In genomic region chr1:230979389-230979716, GRCh38 we compare ENCODE assay signal across 8 cellular contexts. TPM values are rescaled to one million over a fixed set of nuclear protein-coding genes. Genes with fewer than 3 reads are reported as not detected.
DNase-seq lines count a peak whose midpoint lies in the region; ATAC-seq lines count a peak whose summit lies in the region.

No MANE protein-coding gene starts in this region.

- H3K27me3 Mint-ChIP-seq in activated T-cell treated with anti-CD3 and anti-CD28 coated beads, Interleukin-2, amount 50 U/mL, for 72 hours (ENCODE audit: low read depth) = no peaks in the 10 kb centered on the region

- ATAC-seq in GM18519 (IDR thresholded peaks at IDR 0.05; ENCODE audit: low FRiP score, unreplicated experiment) = no peak
- ATAC-seq in activated T-cell treated with anti-CD3 and anti-CD28 coated beads, Interleukin-2, amount 50 U/mL, for 72 hours (replicated peaks in 1 of 2) = no peak

- DNase-seq in AG08396 (ENCODE audit: low spot score) (peak; percentile 12), NCI-H2227 (lab: John Stamatoyannopoulos, UW; ENCODE audit: unreplicated experiment) (no peak)
- no peak for DNase-seq in Jurkat, Clone E6-1 (ENCODE audit: low read depth, low spot score)
- no peak for DNase-seq in activated CD4-positive, CD25-positive, alpha-beta regulatory T cell (lab: John Stamatoyannopoulos, UW)
- DNase-seq in activated T-cell treated with anti-CD3 and anti-CD28 coated beads, Interleukin-2, amount 50 U/mL, for 72 hours = no peak

- H3K4me1 Mint-ChIP-seq in activated T-cell treated with anti-CD3 and anti-CD28 coated beads, Interleukin-2, amount 50 U/mL, for 72 hours (ENCODE audit: low read depth) = peaks cover 28% of the 10 kb centered on the region

- H3K4me1 ChIP-seq in muscle layer of colon (ENCODE audit: insufficient read depth, low read length) = peaks cover 19% of the 10 kb centered on the region

- peak overlapping the region; percentile 71 for H3K4me3 ChIP-seq in Jurkat, Clone E6-1 (ENCODE audit: low read length)
- H3K4me3 ChIP-seq in muscle layer of colon (ENCODE audit: low read depth in 1 of 2, low read length in 2 of 2) = peak overlapping the region; percentile 24 to 92

- no peaks in the 10 kb centered on the region for H3K27me3 ChIP-seq in muscle layer of colon (ENCODE audit: control insufficient read depth in 1 of 2, insufficient read depth in 2 of 2, low read length in 2 of 2)

- no peaks in the 10 kb centered on the region for H3K9me3 ChIP-seq in muscle layer of colon (ENCODE audit: low read length)

- H3K27ac ChIP-seq in cingulate gyrus (ENCODE audit: low read depth, low read length) (peak overlapping the region; percentile 75), muscle layer of colon (ENCODE audit: low read depth, low read length) (peak overlapping the region; percentile 63)

- peak overlapping the region; percentile 58 for H3K9ac ChIP-seq in muscle layer of colon (ENCODE audit: low read length)

- peaks cover 17% of the 10 kb centered on the region for H3K36me3 ChIP-seq in muscle layer of colon (ENCODE audit: insufficient read depth, low read length)

- H3K27ac Mint-ChIP-seq in activated T-cell treated with anti-CD3 and anti-CD28 coated beads, Interleukin-2, amount 50 U/mL, for 72 hours = no peak overlapping the region

- peaks cover 2 to 10% of the 10 kb centered on the region in 2 donors for H3K36me3 Mint-ChIP-seq in activated T-cell treated with anti-CD3 and anti-CD28 coated beads, Interleukin-2, amount 50 U/mL, for 72 hours (ENCODE audit: insufficient read depth in 2 of 2)

- no peak overlapping the region for H3K4me3 Mint-ChIP-seq in activated T-cell treated with anti-CD3 and anti-CD28 coated beads, Interleukin-2, amount 50 U/mL, for 72 hours

- no peaks in the 10 kb centered on the region for H3K9me3 Mint-ChIP-seq in activated T-cell treated with anti-CD3 and anti-CD28 coated beads, Interleukin-2, amount 50 U/mL, for 72 hours

RNA-seq across cellular contexts. Expression of gene ARV1, which starts 0.5 kb away (rescaled TPM):
- 28.4 TPM for polyA plus RNA-seq in Jurkat, Clone E6-1 (2012; ENCODE audit: insufficient read depth, insufficient read length)
- total RNA-seq in activated T-cell treated with anti-CD3 and anti-CD28 coated beads, Interleukin-2, amount 50 U/mL, for 72 hours = 10 to 100 TPM; 16.0 to 23.7 TPM

RNA-seq across cellular contexts. Expression of gene TTC13, which starts 0.7 kb away (rescaled TPM):
- polyA plus RNA-seq in Jurkat, Clone E6-1 (2012; ENCODE audit: insufficient read depth, insufficient read length) = 15.3 TPM
- 10 to 100 TPM; 18.6 to 18.8 TPM for total RNA-seq in activated T-cell treated with anti-CD3 and anti-CD28 coated beads, Interleukin-2, amount 50 U/mL, for 72 hours
